ENCODE assay signal across 29 cellular contexts in genomic region chr9:124066783-124067563, GRCh38. TPM values are rescaled to one million over a fixed set of nuclear protein-coding genes. Genes with fewer than 3 reads are reported as not detected.
"Had no signal": no experiment of that assay in that cellular context is flagged by ENCODE, and none has a peak within 500 bp of the region (broad histone marks: within the 10 kb centered on the region; RNA-seq: fewer than 3 reads in every experiment).

No MANE protein-coding gene starts in this region.

- H3K36me3 ChIP-seq: gastroesophageal sphincter, pancreas, prostate gland, sigmoid colon, stomach, thyroid gland, upper lobe of right lung had no signal

- DNase-seq: activated CD4-positive, alpha-beta T cell treated with anti-CD3 and anti-CD28 coated beads for 36 hours; activated CD4-positive, CD25-positive, alpha-beta regulatory T cell; activated CD8-positive, alpha-beta memory T cell treated with anti-CD3 and anti-CD28 coated beads, Interleukin-2, amount 10 ng/mL, durations not matched to agents 7 days and 5 days; activated CD8-positive, alpha-beta T cell treated with anti-CD3 and anti-CD28 coated beads, Interleukin-2, amount 10 ng/mL, durations not matched to agents 7 days and 5 days; activated naive CD8-positive, alpha-beta T cell treated with anti-CD3 and anti-CD28 coated beads, Interleukin-2, amount 50 U/mL, for 24 hours; activated T-cell treated with anti-CD3 and anti-CD28 coated beads, Interleukin-2, amount 50 U/mL, for 48 hours; amygdala; dermis blood vessel endothelial cell; effector CD4-positive, alpha-beta T cell; hippocampal formation; midbrain; naive thymus-derived CD4-positive, alpha-beta T cell; nucleus accumbens; pancreas; retina; sigmoid colon; stimulated activated CD4-positive, alpha-beta T cell treated with anti-CD3 and anti-CD28 coated beads, Interleukin-1b, Interleukin-23, amount 100 ng/mL, for 48 hours; stimulated activated naive B cell treated with anti-CD40 and anti-IgM and Interleukin-4, amounts not matched to agents 10 μg/mL and 1 μg/mL and 100 μg/mL, for 72 hours; stomach; T-helper 17 cell; thyroid gland; upper lobe of right lung had no signal

- H3K4me2 ChIP-seq: smooth muscle cell had no signal

- FAIRE-seq: colon, pancreas had no signal

- H3K27ac ChIP-seq: gastroesophageal sphincter, pancreas, prostate gland, sigmoid colon, stomach, thyroid gland, upper lobe of right lung had no signal

- H3K4me1 ChIP-seq: gastroesophageal sphincter, pancreas, prostate gland, sigmoid colon, stomach, thyroid gland, upper lobe of right lung had no signal

- H3K4me3 ChIP-seq: gastroesophageal sphincter, pancreas, prostate gland, sigmoid colon, smooth muscle cell, stomach, thyroid gland, upper lobe of right lung had no signal

- H3K27me3 ChIP-seq: pancreas, thyroid gland, upper lobe of right lung had no signal

- H3K9me3 ChIP-seq: gastroesophageal sphincter, pancreas, prostate gland, sigmoid colon, thyroid gland, upper lobe of right lung had no signal

- ATAC-seq: activated CD4-positive, alpha-beta T cell treated with anti-CD3 and anti-CD28 coated beads for 36 hours; activated CD8-positive, alpha-beta memory T cell treated with anti-CD3 and anti-CD28 coated beads, Interleukin-2, amount 10 ng/mL, durations not matched to agents 7 days and 5 days; activated CD8-positive, alpha-beta T cell treated with anti-CD3 and anti-CD28 coated beads, Interleukin-2, amount 10 ng/mL, durations not matched to agents 7 days and 5 days; activated naive CD8-positive, alpha-beta T cell treated with anti-CD3 and anti-CD28 coated beads, Interleukin-2, amount 50 U/mL, for 24 hours; gastroesophageal sphincter; naive thymus-derived CD4-positive, alpha-beta T cell; pancreas; stimulated activated naive B cell treated with anti-CD40 and anti-IgM and Interleukin-4, amounts not matched to agents 10 μg/mL and 1 μg/mL and 100 μg/mL, for 72 hours; T-helper 17 cell; upper lobe of right lung had no signal

RNA-seq across cellular contexts. Expression of gene LHX2, which starts 55.4 kb away (rescaled TPM):
- total RNA-seq: activated CD4-positive, alpha-beta T cell treated with anti-CD3 and anti-CD28 coated beads for 36 hours; activated CD8-positive, alpha-beta memory T cell treated with anti-CD3 and anti-CD28 coated beads, Interleukin-2, amount 10 ng/mL, durations not matched to agents 7 days and 5 days; activated CD8-positive, alpha-beta T cell treated with anti-CD3 and anti-CD28 coated beads, Interleukin-2, amount 10 ng/mL, durations not matched to agents 7 days and 5 days; activated T-helper 2 cell treated with anti-CD3 and anti-CD28 coated beads, Interferon-gamma antibody, Interleukin-2, Interleukin-4, amounts not matched to agents 10 μg/mL and 5 μg/mL and 100 μg/mL, durations not matched to agents 14 hours and 24 hours and 36 hours; dermis blood vessel endothelial cell; epithelial cell of proximal tubule; gastroesophageal sphincter; kidney epithelial cell; naive thymus-derived CD4-positive, alpha-beta T cell; pancreas; smooth muscle cell; T-helper 17 cell; thyroid gland; upper lobe of right lung had no signal
- polyA plus RNA-seq: naive thymus-derived CD4-positive, alpha-beta T cell; pancreas; sigmoid colon; smooth muscle cell; stomach had no signal
